In genomic region chr16:23183486-23183862, GRCh38 we compare ENCODE assay signal across 1 cellular context.
TF ChIP-seq lines count a peak whose summit lies in the region.

No MANE protein-coding gene starts in this region.

TF ChIP-seq in GM23338, 12 proteins besides CTCF, POLR2A, EP300 and RAD21 (continued from another document):
- TF ChIP-seq ZNF462 (CRISPR knock-in tag; IDR thresholded peaks at IDR 0.05), result no peak
- no peak for TF ChIP-seq STAT1 (IDR thresholded peaks at IDR 0.05; ENCODE audit: unreplicated experiment)
- TF ChIP-seq EZH2phosphoT487 (IDR thresholded peaks at IDR 0.05; ENCODE audit: unreplicated experiment), result no peak
